In the genomic region with DNA sequence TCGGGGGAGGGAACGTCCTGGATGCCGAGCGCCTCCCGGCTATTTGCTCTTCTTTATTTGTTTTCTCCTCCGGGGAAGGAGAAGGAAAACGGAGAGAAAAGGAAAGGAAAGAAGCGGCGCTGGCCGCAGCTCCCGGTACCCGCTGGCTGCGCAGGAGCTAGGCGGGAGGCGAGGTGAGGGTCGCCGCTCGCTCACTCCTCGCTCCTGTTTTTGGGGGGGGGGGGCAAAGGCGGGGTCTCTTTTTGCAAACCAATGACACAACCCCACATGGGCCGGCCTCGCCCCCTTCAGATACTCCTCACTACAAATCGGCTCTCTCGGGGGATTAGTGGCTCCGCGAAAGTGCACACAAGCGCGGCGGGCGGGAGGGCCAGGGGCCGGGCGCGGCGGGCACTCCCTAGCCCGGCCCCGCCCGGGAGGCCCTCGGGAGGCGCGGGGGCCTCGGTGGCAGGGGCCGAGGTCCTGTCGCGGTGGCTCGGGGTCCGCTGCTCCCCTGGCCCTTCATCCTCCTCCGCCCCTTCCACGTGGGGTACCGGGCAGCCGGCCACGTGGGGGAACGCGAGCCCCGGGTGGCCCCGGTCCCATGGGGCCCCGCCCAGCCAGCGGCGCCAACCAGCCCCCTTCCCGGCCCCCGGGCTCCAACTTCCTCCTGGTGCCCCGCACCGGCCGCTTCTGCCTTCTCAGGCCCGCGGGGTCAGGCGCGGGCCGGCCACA, we compare ENCODE assay signal across 8 cellular contexts. TPM values are rescaled to one million over a fixed set of nuclear protein-coding genes. Genes with fewer than 3 reads are reported as not detected.
DNase-seq lines count a peak whose midpoint lies in the region; ATAC-seq and TF ChIP-seq lines count a peak whose summit lies in the region.

No MANE protein-coding gene starts in this region.

- no peaks in the 10 kb centered on the region for H3K36me3 ChIP-seq in CD4-positive, CD25-positive, alpha-beta regulatory T cell (ENCODE audit: control insufficient read depth, insufficient read depth, low read length)
- H3K36me3 ChIP-seq in H7 (replicated peaks; ENCODE audit: control insufficient read depth, insufficient read depth, low read length) (no peaks in the 10 kb centered on the region), adrenal gland (replicated peaks in 1 of 2) (no peaks in the 10 kb centered on the region)

- intact Hi-C loops in adrenal gland (cut with DNase I) (loop anchor here in 1 of 2 donors (10.0 kb wide), 1 partner anchor 174 kb away; no protein-coding TSS in a partner anchor), Right ventricle myocardium superior (cut with DNase I) (loop anchor here (10.0 kb wide), 1 partner anchor 174 kb away; no protein-coding TSS in a partner anchor)

- peak in 2 of 6 experiments; percentile 33 to 53 for TF ChIP-seq CTCF in adrenal gland (IDR thresholded peaks at IDR 0.05)

- DNase-seq in CD4-positive, CD25-positive, alpha-beta regulatory T cell: no peak
- DNase-seq in H7 (peak; percentile 95), NCI-H748 (lab: John Stamatoyannopoulos, UW; ENCODE audit: unreplicated experiment) (peak; percentile 89), adrenal gland (peak; percentile 74 to 90 (median 82)), Right ventricle myocardium superior (peak; percentile 85), nucleus accumbens (lab: John Stamatoyannopoulos, UW) (peak in 51 of 56 donors; percentile 15 to 82 (median 62))

- peak overlapping the region in 1 of 3 donors; percentile 5 for H3K27ac Mint-ChIP-seq in CD4-positive, CD25-positive, alpha-beta regulatory T cell

- H3K27me3 ChIP-seq in CD4-positive, CD25-positive, alpha-beta regulatory T cell (ENCODE audit: control insufficient read depth, insufficient read depth, low read length): peaks cover 20% of the 10 kb centered on the region
- H3K27me3 ChIP-seq in H7 (ENCODE audit: control insufficient read depth, insufficient read depth, low read length): no peaks in the 10 kb centered on the region
- H3K27me3 ChIP-seq in adrenal gland: no peaks in the 10 kb centered on the region

- ATAC-seq in CD4-positive, CD25-positive, alpha-beta regulatory T cell (ENCODE audit: low read depth in 2 of 2): peak; percentile 22 to 33
- ATAC-seq in Right ventricle myocardium superior (ENCODE audit: poor library complexity) (peak; percentile 78), GM19395 (IDR thresholded peaks at IDR 0.05; ENCODE audit: unreplicated experiment) (no peak), HG03159 (IDR thresholded peaks at IDR 0.05; ENCODE audit: unreplicated experiment) (no peak)

- peaks cover 0 to 2% (median 0%) of the 10 kb centered on the region in 7 donors for H3K9me3 Mint-ChIP-seq in CD4-positive, CD25-positive, alpha-beta regulatory T cell

- TF ChIP-seq POLR2A in adrenal gland (IDR thresholded peaks at IDR 0.05): peak in 1 of 2 donors; percentile 71

- 0 to 1% (median 0%) methylated on average over 12 to 68 of the region's 68 CpGs for WGBS in adrenal gland, 4 donors

- H3K27me3 Mint-ChIP-seq in CD4-positive, CD25-positive, alpha-beta regulatory T cell: peaks cover 31% of the 10 kb centered on the region

- H3K4me3 ChIP-seq in CD4-positive, CD25-positive, alpha-beta regulatory T cell (ENCODE audit: low read depth, low read length): no peak overlapping the region
- H3K4me3 ChIP-seq in H7 (ENCODE audit: insufficient read depth, low read depth, low read length) (peak overlapping the region; percentile 69), adrenal gland (peak overlapping the region; percentile 10 to 97 (median 51))

- H3K36me3 Mint-ChIP-seq in CD4-positive, CD25-positive, alpha-beta regulatory T cell: no peaks in the 10 kb centered on the region

- H3K4me3 Mint-ChIP-seq in CD4-positive, CD25-positive, alpha-beta regulatory T cell: peak overlapping the region in 2 of 4 donors; percentile 43 to 68

- H3K4me1 ChIP-seq in CD4-positive, CD25-positive, alpha-beta regulatory T cell (ENCODE audit: control insufficient read depth, insufficient read depth, low read length, poor library complexity, severe bottlenecking): peaks cover 7% of the 10 kb centered on the region
- H3K4me1 ChIP-seq in adrenal gland (replicated peaks in 1 of 2): peaks cover 29 to 31% of the 10 kb centered on the region in 2 donors

- H3K27ac ChIP-seq in CD4-positive, CD25-positive, alpha-beta regulatory T cell (ENCODE audit: insufficient read depth, low read length, poor library complexity, severe bottlenecking): no peak overlapping the region
- H3K27ac ChIP-seq in adrenal gland: peak overlapping the region; percentile 35 to 99 (median 88)

- no peaks in the 10 kb centered on the region for H3K9me3 ChIP-seq in CD4-positive, CD25-positive, alpha-beta regulatory T cell (ENCODE audit: control insufficient read depth in 2 of 2, low read length in 2 of 2)
- no peaks in the 10 kb centered on the region for H3K9me3 ChIP-seq in adrenal gland (replicated peaks in 1 of 3)

- H3K4me1 Mint-ChIP-seq in CD4-positive, CD25-positive, alpha-beta regulatory T cell: peaks cover 0 to 10% (median 5%) of the 10 kb centered on the region in 4 donors

RNA-seq across cellular contexts. Expression of a gene that starts 0.7 kb away (rescaled TPM):
- 0.49 TPM for total RNA-seq in CD4-positive, CD25-positive, alpha-beta regulatory T cell
- polyA plus RNA-seq in CD4-positive, CD25-positive, alpha-beta regulatory T cell: under 1 TPM in 2 of 4 donors, not detected in 2; 0.10 to 0.13 TPM
- 233 and 260 TPM in 2 replicates for total RNA-seq in H7 (2014; rRNA removed; shearing (Covaris generic))
- 10 to 100 TPM; 28.1 to 66.5 (median 53.6) TPM for total RNA-seq in adrenal gland
- 10 to 100 TPM; 25.3 to 53.4 (median 28.4) TPM for polyA plus RNA-seq in adrenal gland
- total RNA-seq in Right ventricle myocardium superior: 29.4 TPM

Comparison
In these comparisons a context has a peak if more than half of its experiments do, and no peak if none do; other contexts are left out.
1. ATAC-seq: peak in CD4-positive, CD25-positive, alpha-beta regulatory T cell (2 of 2) and Right ventricle myocardium superior (single experiment); none in GM19395 (single experiment) and HG03159 (single experiment).
2. DNase-seq: peak in H7 (single experiment), NCI-H748 (single experiment), adrenal gland (7 of 7), Right ventricle myocardium superior (single experiment) and nucleus accumbens (51 of 56); none in CD4-positive, CD25-positive, alpha-beta regulatory T cell (0 of 3).
3. RNA of a gene that starts 0.7 kb away (total RNA-seq): 233 to 260 TPM in H7, 28.1 to 66.5 TPM in adrenal gland and 29.4 TPM in Right ventricle myocardium superior (single experiment); 0.49 TPM in CD4-positive, CD25-positive, alpha-beta regulatory T cell (single experiment); every median in the first group is over 10 times any median in the second.